ENCODE assay signal across 8 cellular contexts in the genomic region with DNA sequence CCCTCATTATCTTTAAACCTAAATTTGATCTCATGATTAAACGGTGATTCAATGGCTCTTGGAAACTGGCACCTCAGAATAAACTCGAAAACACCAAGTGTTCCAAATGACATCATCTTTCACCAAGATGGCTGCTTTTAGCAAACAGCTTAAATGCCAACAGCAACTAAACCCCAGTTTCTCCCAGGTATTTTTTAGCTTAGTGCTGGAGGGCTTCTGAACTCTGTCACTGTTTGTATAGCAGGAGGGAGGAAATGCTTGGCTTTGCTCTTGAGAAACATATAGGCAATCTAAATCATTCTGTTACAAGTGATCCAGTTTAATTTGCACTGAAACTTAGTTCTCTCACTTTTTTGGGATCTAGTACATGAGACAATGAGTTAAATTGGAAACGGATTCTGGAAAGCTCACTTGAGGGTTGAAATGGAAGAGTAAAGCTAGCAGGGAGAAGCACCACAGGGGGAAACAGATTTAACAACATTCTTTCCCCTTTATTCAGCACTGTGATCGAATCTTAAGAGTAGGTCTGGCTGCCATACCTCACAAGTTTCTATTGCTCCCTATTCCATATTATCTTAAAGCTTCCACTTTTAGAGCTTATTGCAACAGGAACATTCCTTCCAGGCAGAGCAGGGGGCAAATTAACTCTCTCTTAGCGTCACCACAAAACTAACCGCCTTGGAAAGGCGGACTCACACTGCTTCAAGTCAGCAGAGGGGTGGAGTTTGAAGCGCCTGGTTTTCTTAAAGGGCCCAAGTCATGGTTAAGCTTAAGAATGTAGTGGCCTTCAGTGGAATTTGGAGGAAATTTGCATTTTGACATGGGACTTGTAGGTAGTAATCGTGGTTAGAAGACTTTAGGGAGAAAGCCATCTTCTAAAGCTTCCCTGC. TPM values are rescaled to one million over a fixed set of nuclear protein-coding genes. Genes with fewer than 3 reads are reported as not detected.
A peak's percentile ranks its signal among the peaks of the same experiment; 100 is the strongest.
DNase-seq lines count a peak whose midpoint lies in the region; ATAC-seq and TF ChIP-seq lines count a peak whose summit lies in the region.

No MANE protein-coding gene starts in this region.

- peaks cover 18 to 21% of the 10 kb centered on the region in 2 donors for H3K4me1 ChIP-seq in thyroid gland

- ATAC-seq in activated T-cell treated with anti-CD3 and anti-CD28 coated beads, Interleukin-2, amount 50 U/mL, for 4 hours: peak in 1 of 2 donors; percentile 12
- ATAC-seq in natural killer cell: no peak
- no peak for ATAC-seq in HG02938 (IDR thresholded peaks at IDR 0.05; ENCODE audit: unreplicated experiment)

- peaks cover 4% of the 10 kb centered on the region for H3K36me3 Mint-ChIP-seq in activated T-cell treated with anti-CD3 and anti-CD28 coated beads, Interleukin-2, amount 50 U/mL, for 4 hours (ENCODE audit: insufficient read depth)
- peaks cover 6% of the 10 kb centered on the region for H3K36me3 Mint-ChIP-seq in natural killer cell

- peak overlapping the region in 2 of 3 donors; percentile 18 to 22 for H3K4me3 ChIP-seq in thyroid gland (replicated peaks in 1 of 3)

- H3K4me3 Mint-ChIP-seq in activated T-cell treated with anti-CD3 and anti-CD28 coated beads, Interleukin-2, amount 50 U/mL, for 4 hours: peak overlapping the region; percentile 93
- peak overlapping the region; percentile 98 for H3K4me3 Mint-ChIP-seq in natural killer cell

- peak overlapping the region; percentile 91 to 96 for H3K27ac Mint-ChIP-seq in natural killer cell

- no peaks in the 10 kb centered on the region for H3K27me3 Mint-ChIP-seq in activated T-cell treated with anti-CD3 and anti-CD28 coated beads, Interleukin-2, amount 50 U/mL, for 4 hours (ENCODE audit: low read depth)
- peaks cover 5 to 7% of the 10 kb centered on the region in 2 donors for H3K27me3 Mint-ChIP-seq in natural killer cell (ENCODE audit: low read depth in 2 of 2)

- peak; percentile 89 for DNase-seq in ELF-1 (ENCODE audit: low read depth, low spot score)
- peak; percentile 91 for DNase-seq in H4 (ENCODE audit: low spot score)
- DNase-seq in NCI-H2227 treated with DMSO at 0.1 percent for 48 hours (lab: John Stamatoyannopoulos, UW): peak; percentile 20
- peak; percentile 30 for DNase-seq in activated T-cell treated with anti-CD3 and anti-CD28 coated beads, Interleukin-2, amount 50 U/mL, for 4 hours
- DNase-seq in fibroblast of peridontal ligament (ENCODE audit: extremely low read depth): peak; percentile 89
- no peak for DNase-seq in natural killer cell
- DNase-seq in thyroid gland: peak; percentile 79 to 81

- peak in 1 of 2 donors; percentile 87 for TF ChIP-seq POLR2A in thyroid gland (IDR thresholded peaks at IDR 0.05)

- H3K36me3 ChIP-seq in thyroid gland: no peaks in the 10 kb centered on the region

- TF ChIP-seq CTCF in natural killer cell (IDR thresholded peaks at IDR 0.05) (no peak), thyroid gland (IDR thresholded peaks at IDR 0.05) (peak in 1 of 6 experiments; percentile 10)

- intact Hi-C loops in natural killer cell (cut with micrococcal nuclease) (loop anchor here (1.0 to 5.0 kb wide), 3 partner anchors 27 to 1994 kb away; a partner anchor contains a TSS), thyroid gland (cut with DNase I) (loop anchor here (10.0 kb wide), 1 partner anchor 283 kb away; no protein-coding TSS in a partner anchor)

- H3K9me3 Mint-ChIP-seq in activated T-cell treated with anti-CD3 and anti-CD28 coated beads, Interleukin-2, amount 50 U/mL, for 4 hours: no peaks in the 10 kb centered on the region
- no peaks in the 10 kb centered on the region for H3K9me3 Mint-ChIP-seq in natural killer cell

- H3K27me3 ChIP-seq in thyroid gland: no peaks in the 10 kb centered on the region

- no peaks in the 10 kb centered on the region for H3K9me3 ChIP-seq in thyroid gland

- H3K27ac ChIP-seq in thyroid gland: peak overlapping the region; percentile 97

- H3K4me1 Mint-ChIP-seq in activated T-cell treated with anti-CD3 and anti-CD28 coated beads, Interleukin-2, amount 50 U/mL, for 4 hours (ENCODE audit: low read depth): peaks cover 48% of the 10 kb centered on the region
- H3K4me1 Mint-ChIP-seq in natural killer cell: peaks cover 45 to 46% of the 10 kb centered on the region in 2 donors

- 3% methylated on average over 9 of the region's 9 CpGs for WGBS in thyroid gland, 2 donors

RNA-seq across cellular contexts. Expression of a gene that starts 1.8 kb away (rescaled TPM):
- 13.3 and 14.5 TPM in 2 replicates for total RNA-seq in H4 (2014; rRNA removed; shearing (Covaris generic))
- 10 to 100 TPM; 40.0 to 44.3 (median 40.9) TPM for total RNA-seq in activated T-cell treated with anti-CD3 and anti-CD28 coated beads, Interleukin-2, amount 50 U/mL, for 4 hours
- total RNA-seq in natural killer cell (10 to 100 TPM; 19.7 to 23.4 (median 20.8) TPM), thyroid gland (10 to 100 TPM; 59.3 to 79.3 (median 64.8) TPM)
